16 cellular contexts compared by ENCODE assay signal in genomic region chr2:68791914-68792313, GRCh38. TPM values are rescaled to one million over a fixed set of nuclear protein-coding genes. Genes with fewer than 3 reads are reported as not detected.
A peak's percentile ranks its signal among the peaks of the same experiment; 100 is the strongest.
DNase-seq lines count a peak whose midpoint lies in the region; ATAC-seq and TF ChIP-seq lines count a peak whose summit lies in the region.
"Had no signal": no experiment of that assay in that cellular context is flagged by ENCODE, and none has a peak within 500 bp of the region (broad histone marks: within the 10 kb centered on the region; RNA-seq: fewer than 3 reads in every experiment).

No MANE protein-coding gene starts in this region.

- 0 out of 2 replicates have a peak overlapping the region, but pooled peaks have one; percentile 29 for H3K27ac ChIP-seq in BLaER1
- peak overlapping the region; percentile 15 for H3K27ac ChIP-seq in CD4-positive, alpha-beta memory T cell (ENCODE audit: low read depth, low read length)
- H3K27ac ChIP-seq in hepatocyte = no peak overlapping the region
- H3K27ac ChIP-seq: sigmoid colon, thoracic aorta had no signal

- no peaks in the 10 kb centered on the region for H3K9me2 ChIP-seq in hepatocyte (replicated peaks; ENCODE audit: insufficient read depth)

- peaks cover 43 to 63% of the 10 kb centered on the region in 2 donors for H3K36me3 Mint-ChIP-seq in CD4-positive, alpha-beta memory T cell
- H3K36me3 Mint-ChIP-seq in activated CD4-positive, alpha-beta memory T cell treated with anti-CD3 and anti-CD28 coated beads for 36 hours = peaks cover 46% of the 10 kb centered on the region

- no peak overlapping the region for H3K9ac ChIP-seq in BLaER1

- CTCF ChIA-PET in CD4-positive, alpha-beta memory T cell (lab: Charles Lee; ENCODE audit: partially characterized antibody) = interaction anchor here (0.9 to 4.2 kb wide), 6 partner anchors 17 to 83 kb away, joined by 3 to 34 read pairs (median 6); no protein-coding TSS in a partner anchor
- CTCF ChIA-PET in activated CD4-positive, alpha-beta memory T cell treated with anti-CD3 and anti-CD28 coated beads for 36 hours (lab: Charles Lee) = interaction anchor here (1.2 to 1.5 kb wide), 2 partner anchors 24 to 40 kb away, joined by 4 to 6 read pairs; no protein-coding TSS in a partner anchor

- peaks cover 11% of the 10 kb centered on the region; the same call in 1 of the 2 replicates for H3K9me3 ChIP-seq in BLaER1
- no peaks in the 10 kb centered on the region for H3K9me3 ChIP-seq in CD4-positive, alpha-beta memory T cell (ENCODE audit: control insufficient read depth in 1 of 2, low read length in 2 of 2)
- no peaks in the 10 kb centered on the region for H3K9me3 ChIP-seq in hepatocyte (ENCODE audit: low read depth)
- H3K9me3 ChIP-seq: sigmoid colon, thoracic aorta had no signal

- H3K4me2 ChIP-seq in BLaER1 = no peak overlapping the region; the same call in 1 of the 2 replicates
- H3K4me2 ChIP-seq in hepatocyte = no peak overlapping the region

- H3K4me1 ChIP-seq in BLaER1 = peaks cover 59% of the 10 kb centered on the region
- H3K4me1 ChIP-seq in CD4-positive, alpha-beta memory T cell (ENCODE audit: insufficient read depth, low read length) = peaks cover 90% of the 10 kb centered on the region
- H3K4me1 ChIP-seq in hepatocyte (ENCODE audit: insufficient read depth) = no peaks in the 10 kb centered on the region
- H3K4me1 ChIP-seq: sigmoid colon had no signal

- TF ChIP-seq CTCF in hepatocyte (IDR thresholded peaks at IDR 0.05; ENCODE audit: poor library complexity) = no peak

- no peak for DNase-seq in CD4-positive, alpha-beta memory T cell
- no peak for DNase-seq in activated CD4-positive, alpha-beta memory T cell treated with anti-CD3 and anti-CD28 coated beads for 36 hours
- peak; percentile 47 for DNase-seq in islet precursor cell
- no peak for DNase-seq in hepatocyte (ENCODE audit: low spot score)
- no peak for DNase-seq in RKO (ENCODE audit: low spot score)
- DNase-seq: DMS53; effector CD8-positive, alpha-beta T cell; HCEC 1CT; Kasumi-1; NCI-H1436; NCI-H446; sigmoid colon; stimulated activated CD4-positive, alpha-beta T cell treated with anti-CD3 and anti-CD28 coated beads, Interleukin-2, amount 100 ng/mL, for 24 hours had no signal

- peak overlapping the region; percentile 48 to 94 (median 87) for H3K27ac Mint-ChIP-seq in CD4-positive, alpha-beta memory T cell
- peak overlapping the region; percentile 3 for H3K27ac Mint-ChIP-seq in activated CD4-positive, alpha-beta memory T cell treated with anti-CD3 and anti-CD28 coated beads for 36 hours

- no peak overlapping the region for H3K4me3 ChIP-seq in BLaER1
- no peak overlapping the region for H3K4me3 ChIP-seq in CD4-positive, alpha-beta memory T cell (ENCODE audit: low read length in 2 of 2)
- H3K4me3 ChIP-seq in hepatocyte = no peak overlapping the region
- H3K4me3 ChIP-seq: sigmoid colon, thoracic aorta had no signal

- intact Hi-C loops in CD4-positive, alpha-beta memory T cell (cut with micrococcal nuclease) = loop anchor here (2.0 to 5.0 kb wide), 2 partner anchors 25 to 35 kb away; no protein-coding TSS in a partner anchor
- intact Hi-C loops in activated CD4-positive, alpha-beta memory T cell treated with anti-CD3 and anti-CD28 coated beads for 36 hours (cut with micrococcal nuclease) = no loop called here

- H3K36me3 ChIP-seq in BLaER1 = peaks cover 63% of the 10 kb centered on the region
- H3K36me3 ChIP-seq in CD4-positive, alpha-beta memory T cell (ENCODE audit: insufficient read depth, low read length) = peaks cover 50% of the 10 kb centered on the region
- H3K36me3 ChIP-seq in hepatocyte (replicated peaks; ENCODE audit: insufficient read depth, low read depth) = no peaks in the 10 kb centered on the region
- H3K36me3 ChIP-seq: sigmoid colon, thoracic aorta had no signal

- WGBS in hepatocyte (ENCODE audit: low lambda C conversion rate, missing lambda C conversion rate) = 95% methylated on average over 1 of the region's 1 CpG

- H4K20me1 ChIP-seq in BLaER1 (no peaks in the 10 kb centered on the region; the same call in 1 of the 2 replicates), hepatocyte (ENCODE audit: insufficient read depth, poor library complexity, severe bottlenecking) (no peaks in the 10 kb centered on the region)

- H3K27me3 ChIP-seq in BLaER1 (no peaks in the 10 kb centered on the region), hepatocyte (no peaks in the 10 kb centered on the region)
- no peaks in the 10 kb centered on the region for H3K27me3 ChIP-seq in CD4-positive, alpha-beta memory T cell (ENCODE audit: insufficient read depth, low read length)
- H3K27me3 ChIP-seq: sigmoid colon had no signal

- peak overlapping the region in 4 of 8 donors; percentile 14 to 72 (median 32) for H3K4me3 Mint-ChIP-seq in CD4-positive, alpha-beta memory T cell
- no peak overlapping the region for H3K4me3 Mint-ChIP-seq in activated CD4-positive, alpha-beta memory T cell treated with anti-CD3 and anti-CD28 coated beads for 36 hours

- H3K9me3 Mint-ChIP-seq in CD4-positive, alpha-beta memory T cell = peaks cover 0 to 3% (median 0%) of the 10 kb centered on the region in 8 donors
- H3K9me3 Mint-ChIP-seq in activated CD4-positive, alpha-beta memory T cell treated with anti-CD3 and anti-CD28 coated beads for 36 hours = no peaks in the 10 kb centered on the region

- peaks cover 63 to 77% (median 70%) of the 10 kb centered on the region in 4 donors for H3K4me1 Mint-ChIP-seq in CD4-positive, alpha-beta memory T cell
- H3K4me1 Mint-ChIP-seq in activated CD4-positive, alpha-beta memory T cell treated with anti-CD3 and anti-CD28 coated beads for 36 hours (ENCODE audit: low read depth) = peaks cover 75% of the 10 kb centered on the region

- no peak overlapping the region for H2AFZ ChIP-seq in hepatocyte

- H3K79me2 ChIP-seq in hepatocyte = no peaks in the 10 kb centered on the region

- H3K27me3 Mint-ChIP-seq in CD4-positive, alpha-beta memory T cell = no peaks in the 10 kb centered on the region
- no peaks in the 10 kb centered on the region for H3K27me3 Mint-ChIP-seq in activated CD4-positive, alpha-beta memory T cell treated with anti-CD3 and anti-CD28 coated beads for 36 hours

- ATAC-seq in HG03045 (IDR thresholded peaks at IDR 0.05; ENCODE audit: unreplicated experiment) = no peak

- POLR2A ChIA-PET in CD4-positive, alpha-beta memory T cell (lab: Charles Lee; ENCODE audit: partially characterized antibody) = interaction anchor here (1.2 to 2.5 kb wide), 10 partner anchors 10 to 116 kb away, joined by 3 to 19 read pairs (median 6); no protein-coding TSS in a partner anchor
- POLR2A ChIA-PET in activated CD4-positive, alpha-beta memory T cell treated with anti-CD3 and anti-CD28 coated beads for 36 hours (lab: Charles Lee) = no interaction called here

RNA-seq across cellular contexts. Expression of gene ARHGAP25, which starts 57.3 kb away (rescaled TPM):
- 100 to 1,000 TPM; 162 to 163 TPM for total RNA-seq in CD4-positive, alpha-beta memory T cell
- 100 to 1,000 TPM in 1 of 2 donors, 10 to 100 TPM in 1; 37.1 to 125 TPM for polyA plus RNA-seq in CD4-positive, alpha-beta memory T cell
- total RNA-seq in activated CD4-positive, alpha-beta memory T cell treated with anti-CD3 and anti-CD28 coated beads for 36 hours = 10 to 100 TPM; 79.8 to 87.7 TPM
- total RNA-seq in hepatocyte = 0.47 TPM in 1 of 2 replicates, not detected in the other
- 0.12 and 0.21 TPM in 2 replicates for polyA plus RNA-seq in hepatocyte

Comparison
In these comparisons a context has a peak if more than half of its experiments do, and no peak if none do; other contexts are left out.
1. RNA of gene ARHGAP25, which starts 57.3 kb away (total RNA-seq): 162 to 163 TPM in CD4-positive, alpha-beta memory T cell and 79.8 to 87.7 TPM in activated CD4-positive, alpha-beta memory T cell treated with anti-CD3 and anti-CD28 coated beads for 36 hours; 0.47 TPM in hepatocyte; every median in the first group is over 10 times any median in the second.